24 cellular contexts compared by ENCODE assay signal in the genomic region with DNA sequence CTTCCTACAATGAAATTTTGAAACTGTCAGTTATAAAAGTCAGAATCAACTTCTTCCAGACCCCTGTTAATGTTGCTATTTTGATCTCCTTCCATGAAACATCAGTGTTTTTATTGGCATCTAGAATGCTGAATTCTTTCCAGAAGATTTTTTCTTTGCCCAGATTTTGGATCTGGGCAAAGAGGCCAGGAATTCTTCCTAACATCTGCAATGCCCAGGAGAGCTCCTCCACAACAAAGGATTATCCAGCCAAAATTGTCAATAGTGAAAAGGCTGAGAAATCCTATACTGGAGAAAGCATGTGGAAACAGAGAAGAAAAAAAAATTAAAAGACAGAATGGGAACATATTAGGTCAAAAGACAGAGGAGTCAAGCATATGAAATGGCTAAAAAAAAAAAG.
DNase-seq lines count a peak whose midpoint lies in the region; ATAC-seq and TF ChIP-seq lines count a peak whose summit lies in the region.
"Had no signal": no experiment of that assay in that cellular context is flagged by ENCODE, and none has a peak within 500 bp of the region (broad histone marks: within the 10 kb centered on the region; RNA-seq: fewer than 3 reads in every experiment).

No MANE protein-coding gene starts in this region.

- H3K4me3 Mint-ChIP-seq in MCF 10A (ENCODE audit: unreplicated experiment), result no peak overlapping the region
- H3K4me3 Mint-ChIP-seq in central memory CD8-positive, alpha-beta T cell, result no peak overlapping the region
- H3K4me3 Mint-ChIP-seq: CD8-positive, alpha-beta memory T cell had no signal

- TF ChIP-seq CTCF in MCF 10A (IDR thresholded peaks at IDR 0.05; ENCODE audit: unreplicated experiment), result no peak
- TF ChIP-seq CTCF in mammary epithelial cell (conservative IDR thresholded peaks at IDR 0.05 in 1 of 2, IDR thresholded peaks at IDR 0.05 in 1 of 2; ENCODE audit: extremely low read depth in 1 of 2, insufficient read depth in 1 of 2, low read depth in 1 of 2, low read length in 2 of 2), result no peak
- no peak for TF ChIP-seq CTCF in colonic mucosa (IDR thresholded peaks at IDR 0.05)

- dilution Hi-C loops in mammary epithelial cell (cut with HindIII; ENCODE audit: low sequenced_read_pairs), result no loop called here

- H3K9me3 ChIP-seq in mammary epithelial cell (replicated peaks; ENCODE audit: insufficient read depth, low read length), result no peaks in the 10 kb centered on the region
- no peaks in the 10 kb centered on the region for H3K9me3 ChIP-seq in colonic mucosa

- no peaks in the 10 kb centered on the region for H3K36me3 Mint-ChIP-seq in MCF 10A (ENCODE audit: insufficient read depth, unreplicated experiment)
- no peaks in the 10 kb centered on the region for H3K36me3 Mint-ChIP-seq in central memory CD8-positive, alpha-beta T cell (ENCODE audit: insufficient read depth)

- H3K4me3 ChIP-seq in mammary epithelial cell (replicated peaks in 1 of 3; ENCODE audit: insufficient read depth in 1 of 3, low read depth in 2 of 3, low read length in 3 of 3) (no peak overlapping the region), colonic mucosa (no peak overlapping the region)
- H3K4me3 ChIP-seq: PC-9 had no signal

- POLR2A ChIA-PET in MCF 10A (lab: Yijun Ruan, JAX), result no interaction called here

- no peaks in the 10 kb centered on the region for H3K4me1 Mint-ChIP-seq in MCF 10A (ENCODE audit: insufficient read depth, unreplicated experiment)
- no peaks in the 10 kb centered on the region for H3K4me1 Mint-ChIP-seq in central memory CD8-positive, alpha-beta T cell
- H3K4me1 Mint-ChIP-seq: CD8-positive, alpha-beta memory T cell had no signal

- no peaks in the 10 kb centered on the region for H3K79me2 ChIP-seq in mammary epithelial cell (ENCODE audit: insufficient read depth, low read length)

- BruUV-seq in MCF 10A (replicated peaks; lab: Mats Ljungman, UMichigan) (no TSS peak), mammary epithelial cell (replicated peaks; lab: Mats Ljungman, UMichigan) (no TSS peak)

- no peaks in the 10 kb centered on the region for H3K27me3 Mint-ChIP-seq in MCF 10A (ENCODE audit: insufficient read depth, unreplicated experiment)
- no peaks in the 10 kb centered on the region for H3K27me3 Mint-ChIP-seq in central memory CD8-positive, alpha-beta T cell
- H3K27me3 Mint-ChIP-seq: CD8-positive, alpha-beta memory T cell had no signal

- no peaks in the 10 kb centered on the region for H3K9me3 Mint-ChIP-seq in MCF 10A (ENCODE audit: unreplicated experiment)
- no peaks in the 10 kb centered on the region for H3K9me3 Mint-ChIP-seq in central memory CD8-positive, alpha-beta T cell
- H3K9me3 Mint-ChIP-seq: CD8-positive, alpha-beta memory T cell had no signal

- H3K36me3 ChIP-seq in mammary epithelial cell (ENCODE audit: insufficient read depth, low read length) (no peaks in the 10 kb centered on the region), colonic mucosa (no peaks in the 10 kb centered on the region)

- peak; percentile 6 for DNase-seq in MCF 10A (ENCODE audit: unreplicated experiment)
- DNase-seq in mammary epithelial cell, result no peak
- DNase-seq in central memory CD8-positive, alpha-beta T cell (ENCODE audit: low spot score in 2 of 2), result no peak
- DNase-seq in fibroblast of peridontal ligament (ENCODE audit: extremely low read depth), result peak; percentile 83
- peak; percentile 25 for DNase-seq in stromal cell of bone marrow (ENCODE audit: low read depth)
- no peak for DNase-seq in COLO829 (ENCODE audit: low spot score)
- no peak for DNase-seq in colonic mucosa
- DNase-seq: 8988T; CD8-positive, alpha-beta memory T cell; GDM1; GOT3; KG1; MV-4-11; NCI-H1105 treated with DMSO at 0.1 percent for 48 hours; NCI-H1694; NCI-H2081 treated with DMSO at 0.1 percent for 48 hours; NCI-H2171 treated with DMSO at 0.1 percent for 48 hours; NCI-H526 treated with DMSO at 0.1 percent for 48 hours; PC-9; RPMI8226; SHP77 had no signal

- in situ Hi-C loops in mammary epithelial cell (cut with MboI; ENCODE audit: low sequenced_read_pairs in 2 of 2), result no loop called here

- H3K27ac ChIP-seq in mammary epithelial cell (ENCODE audit: insufficient read depth, low read depth, low read length), result no peak overlapping the region
- no peak overlapping the region for H3K27ac ChIP-seq in colonic mucosa
- H3K27ac ChIP-seq: C4-2B, PC-9 had no signal

- H3K27ac Mint-ChIP-seq in MCF 10A (ENCODE audit: low read depth, unreplicated experiment), result no peak overlapping the region
- peak overlapping the region; percentile 6 for H3K27ac Mint-ChIP-seq in central memory CD8-positive, alpha-beta T cell (ENCODE audit: low read depth)
- H3K27ac Mint-ChIP-seq: CD8-positive, alpha-beta memory T cell had no signal

- no peak overlapping the region for H3K4me2 ChIP-seq in mammary epithelial cell (ENCODE audit: insufficient read depth, low read depth, low read length)
- H3K4me2 ChIP-seq: PC-9 had no signal

- intact Hi-C loops in MCF 10A (cut with micrococcal nuclease) (no loop called here), mammary epithelial cell (cut with micrococcal nuclease) (no loop called here), colonic mucosa (cut with DNase I) (no loop called here)

- CTCF ChIA-PET in MCF 10A (lab: Yijun Ruan, JAX) (no interaction called here), mammary epithelial cell (lab: Charles Lee; ENCODE audit: low non-redundant PET) (no interaction called here)

- H3K9ac ChIP-seq in mammary epithelial cell (ENCODE audit: insufficient read depth, low read length) (no peak overlapping the region), colonic mucosa (ENCODE audit: low read depth in 2 of 2, low read length in 2 of 2) (no peak overlapping the region)

- no peaks in the 10 kb centered on the region for H4K20me1 ChIP-seq in mammary epithelial cell (ENCODE audit: insufficient read depth, low read length)

- ATAC-seq in central memory CD8-positive, alpha-beta T cell (replicated peaks; ENCODE audit: extremely low read depth, poor library complexity, severe bottlenecking), result no peak
- ATAC-seq in HG03457 (IDR thresholded peaks at IDR 0.05; ENCODE audit: unreplicated experiment), result no peak
- ATAC-seq: HCT116 had no signal

- H2AFZ ChIP-seq in mammary epithelial cell (ENCODE audit: low read depth, low read length), result no peak overlapping the region
- H2AFZ ChIP-seq: PC-9 had no signal

- no peaks in the 10 kb centered on the region for H3K4me1 ChIP-seq in mammary epithelial cell (ENCODE audit: insufficient read depth, low read length)
- no peaks in the 10 kb centered on the region for H3K4me1 ChIP-seq in colonic mucosa

- H3K27me3 ChIP-seq in mammary epithelial cell (ENCODE audit: insufficient read depth, low read length), result no peaks in the 10 kb centered on the region
- no peaks in the 10 kb centered on the region for H3K27me3 ChIP-seq in colonic mucosa

Comparison
In these comparisons a context has a peak if more than half of its experiments do, and no peak if none do; other contexts are left out.
1. DNase-seq: peak in MCF 10A (single experiment), fibroblast of peridontal ligament (single experiment) and stromal cell of bone marrow (single experiment); none in mammary epithelial cell (single experiment), central memory CD8-positive, alpha-beta T cell (0 of 2), COLO829 (single experiment) and colonic mucosa (single experiment).